Comparison of ENCODE assay signal across 1 cellular context in genomic region chr17:17347956-17348871, GRCh38.
TF ChIP-seq lines count a peak whose summit lies in the region.

No MANE protein-coding gene starts in this region.

TF ChIP-seq in H1, 55 proteins besides CTCF, POLR2A, EP300 and RAD21 (continued from another document):
- no peak for TF ChIP-seq TAF1 (IDR thresholded peaks at IDR 0.05; ENCODE audit: low read depth, low read length)
- no peak for TF ChIP-seq TCF12 (IDR thresholded peaks at IDR 0.05; ENCODE audit: low read depth, low read length)
- no peak for TF ChIP-seq CBX8 (IDR thresholded peaks at IDR 0.05; ENCODE audit: borderline replicate concordance, low read depth, low read length)
- TF ChIP-seq POU5F1 (IDR thresholded peaks at IDR 0.05; ENCODE audit: low read depth, low read length), result no peak
TF ChIP-seq in H1: peak in this region for 0.
